8 cellular contexts compared by ENCODE assay signal in genomic region chr4:110005461-110006056, GRCh38.
DNase-seq lines count a peak whose midpoint lies in the region; ATAC-seq and TF ChIP-seq lines count a peak whose summit lies in the region.

No MANE protein-coding gene starts in this region.

- H3K9me3 ChIP-seq in thoracic aorta = no peaks in the 10 kb centered on the region

- peaks cover 0 to 3% (median 0%) of the 10 kb centered on the region in 7 donors for H3K9me3 Mint-ChIP-seq in CD14-positive monocyte

- no peak overlapping the region for H3K27ac ChIP-seq in thoracic aorta

- peak overlapping the region in 1 of 2 donors; percentile 76 for H3K4me3 Mint-ChIP-seq in CD14-positive monocyte

- H3K27me3 ChIP-seq in thoracic aorta (replicated peaks; ENCODE audit: insufficient read depth) = no peaks in the 10 kb centered on the region

- H3K4me1 ChIP-seq in thoracic aorta (ENCODE audit: control insufficient read depth in 1 of 2, low read depth in 2 of 2) = no peaks in the 10 kb centered on the region

- peaks cover 12% of the 10 kb centered on the region for H3K4me1 Mint-ChIP-seq in CD14-positive monocyte

- peak; percentile 87 for ATAC-seq in GM18502 (IDR thresholded peaks at IDR 0.05; ENCODE audit: poor library complexity, unreplicated experiment)
- peak; percentile 84 for ATAC-seq in HG03039 (IDR thresholded peaks at IDR 0.05; ENCODE audit: unreplicated experiment)
- ATAC-seq in thoracic aorta (ENCODE audit: insufficient number of reproducible peaks, low FRiP score, low read depth) = no peak

- no peaks in the 10 kb centered on the region for H3K36me3 ChIP-seq in thoracic aorta

- H3K27me3 Mint-ChIP-seq in CD14-positive monocyte (ENCODE audit: low read depth in 3 of 3) = peaks cover 28 to 42% (median 31%) of the 10 kb centered on the region in 3 donors

- H3K36me3 Mint-ChIP-seq in CD14-positive monocyte = peaks cover 0 to 3% of the 10 kb centered on the region in 2 donors

- H3K4me3 ChIP-seq in thoracic aorta = no peak overlapping the region

- TF ChIP-seq CTCF in CD14-positive monocyte (IDR thresholded peaks at IDR 0.05) (peak; percentile 84), thoracic aorta (IDR thresholded peaks at IDR 0.05) (peak; percentile 57)

- DNase-seq in CD14-positive monocyte (ENCODE audit: low spot score) (no peak), NCI-H2196 treated with DMSO at 0.1 percent for 48 hours (lab: John Stamatoyannopoulos, UW; ENCODE audit: unreplicated experiment) (peak; percentile 15), astrocyte of the hippocampus (ENCODE audit: low read depth, low spot score) (peak; percentile 81), inferior parietal cortex (ENCODE audit: extremely low spot score) (peak; percentile 87), thoracic aorta (ENCODE audit: low spot score) (no peak), occipital lobe (lab: John Stamatoyannopoulos, UW) (no peak)

- intact Hi-C loops in CD14-positive monocyte (cut with micrococcal nuclease) = loop anchor here in 1 of 2 donors (2.0 kb wide), 1 partner anchor 513 kb away; no protein-coding TSS in a partner anchor

- H3K27ac Mint-ChIP-seq in CD14-positive monocyte = no peak overlapping the region

Comparison
In these comparisons a context has a peak if more than half of its experiments do, and no peak if none do; other contexts are left out.
1. DNase-seq: peak in NCI-H2196 treated with DMSO at 0.1 percent for 48 hours (single experiment), astrocyte of the hippocampus (single experiment) and inferior parietal cortex (single experiment); none in CD14-positive monocyte (single experiment), thoracic aorta (single experiment) and occipital lobe (single experiment).